Comparison of ENCODE assay signal across 14 cellular contexts in genomic region chr12:122029620-122030426, GRCh38. TPM values are rescaled to one million over a fixed set of nuclear protein-coding genes. Genes with fewer than 3 reads are reported as not detected.
DNase-seq lines count a peak whose midpoint lies in the region; ATAC-seq lines count a peak whose summit lies in the region.
"Had no signal": no experiment of that assay in that cellular context is flagged by ENCODE, and none has a peak within 500 bp of the region (broad histone marks: within the 10 kb centered on the region; RNA-seq: fewer than 3 reads in every experiment).

No MANE protein-coding gene starts in this region.

- H3K4me1 ChIP-seq in urinary bladder (ENCODE audit: insufficient read depth) = no peaks in the 10 kb centered on the region
- peaks cover 0 to 10% of the 10 kb centered on the region in 2 donors for H3K4me1 ChIP-seq in naive thymus-derived CD4-positive, alpha-beta T cell (ENCODE audit: control insufficient read depth in 2 of 2, insufficient read depth in 2 of 2, low read length in 2 of 2)

- H3K4me1 Mint-ChIP-seq in activated CD8-positive, alpha-beta memory T cell treated with anti-CD3 and anti-CD28 coated beads, Interleukin-2, amount 10 ng/mL, durations not matched to agents 7 days and 5 days = peaks cover 18% of the 10 kb centered on the region
- H3K4me1 Mint-ChIP-seq in activated T-helper 2 cell treated with anti-CD3 and anti-CD28 coated beads, Interferon-gamma antibody, Interleukin-2, Interleukin-4, amounts not matched to agents 10 μg/mL and 5 μg/mL and 100 μg/mL, durations not matched to agents 14 hours and 24 hours and 36 hours (ENCODE audit: low read depth) = peaks cover 1% of the 10 kb centered on the region
- peaks cover 3 to 16% (median 6%) of the 10 kb centered on the region in 7 donors for H3K4me1 Mint-ChIP-seq in naive thymus-derived CD4-positive, alpha-beta T cell

- H3K9me3 Mint-ChIP-seq in activated CD8-positive, alpha-beta memory T cell treated with anti-CD3 and anti-CD28 coated beads, Interleukin-2, amount 10 ng/mL, durations not matched to agents 7 days and 5 days (ENCODE audit: low read depth) = no peaks in the 10 kb centered on the region
- H3K9me3 Mint-ChIP-seq in activated T-helper 2 cell treated with anti-CD3 and anti-CD28 coated beads, Interferon-gamma antibody, Interleukin-2, Interleukin-4, amounts not matched to agents 10 μg/mL and 5 μg/mL and 100 μg/mL, durations not matched to agents 14 hours and 24 hours and 36 hours = no peaks in the 10 kb centered on the region
- H3K9me3 Mint-ChIP-seq in naive thymus-derived CD4-positive, alpha-beta T cell = no peaks in the 10 kb centered on the region
- H3K9me3 Mint-ChIP-seq: activated naive CD8-positive, alpha-beta T cell treated with anti-CD3 and anti-CD28 coated beads for 36 hours had no signal

- CTCF ChIA-PET in activated CD8-positive, alpha-beta memory T cell treated with anti-CD3 and anti-CD28 coated beads, Interleukin-2, amount 10 ng/mL, durations not matched to agents 7 days and 5 days (lab: Charles Lee) = interaction anchor here (0.8 to 3.5 kb wide), 2 partner anchors 90 to 93 kb away, joined by 3 to 12 read pairs; no protein-coding TSS in a partner anchor
- CTCF ChIA-PET in naive thymus-derived CD4-positive, alpha-beta T cell (lab: Charles Lee) = no interaction called here

- H3K27ac ChIP-seq in caudate nucleus (ENCODE audit: low read depth, low read length) (peak overlapping the region; percentile 8), urinary bladder (ENCODE audit: low read depth) (peak overlapping the region; percentile 52)
- no peak overlapping the region for H3K27ac ChIP-seq in naive thymus-derived CD4-positive, alpha-beta T cell (ENCODE audit: low read depth, low read length)
- H3K27ac ChIP-seq: thoracic aorta had no signal

- no peaks in the 10 kb centered on the region for H3K9me3 ChIP-seq in naive thymus-derived CD4-positive, alpha-beta T cell (ENCODE audit: control insufficient read depth in 2 of 3, low read length in 3 of 3)
- H3K9me3 ChIP-seq: thoracic aorta had no signal

- no peak for ATAC-seq in activated CD8-positive, alpha-beta memory T cell treated with anti-CD3 and anti-CD28 coated beads, Interleukin-2, amount 10 ng/mL, durations not matched to agents 7 days and 5 days
- ATAC-seq in left lobe of liver (peak; percentile 31), HG03196 (IDR thresholded peaks at IDR 0.05; ENCODE audit: unreplicated experiment) (no peak)
- no peak for ATAC-seq in naive thymus-derived CD4-positive, alpha-beta T cell

- H3K4me3 Mint-ChIP-seq in activated CD8-positive, alpha-beta memory T cell treated with anti-CD3 and anti-CD28 coated beads, Interleukin-2, amount 10 ng/mL, durations not matched to agents 7 days and 5 days = no peak overlapping the region
- H3K4me3 Mint-ChIP-seq in activated T-helper 2 cell treated with anti-CD3 and anti-CD28 coated beads, Interferon-gamma antibody, Interleukin-2, Interleukin-4, amounts not matched to agents 10 μg/mL and 5 μg/mL and 100 μg/mL, durations not matched to agents 14 hours and 24 hours and 36 hours (ENCODE audit: low read depth) = no peak overlapping the region
- no peak overlapping the region for H3K4me3 Mint-ChIP-seq in naive thymus-derived CD4-positive, alpha-beta T cell
- H3K4me3 Mint-ChIP-seq: activated naive CD8-positive, alpha-beta T cell treated with anti-CD3 and anti-CD28 coated beads for 36 hours had no signal

- DNase-seq in activated CD8-positive, alpha-beta memory T cell treated with anti-CD3 and anti-CD28 coated beads, Interleukin-2, amount 10 ng/mL, durations not matched to agents 7 days and 5 days = no peak
- DNase-seq in activated CD8-positive, alpha-beta memory T cell treated with anti-CD3 and anti-CD28 coated beads, Interleukin-2, amount 50 U/mL, for 48 hours = no peak
- DNase-seq in caudate nucleus (lab: John Stamatoyannopoulos, UW) = peak in 1 of 61 donors; percentile 25
- no peak for DNase-seq in left lobe of liver (ENCODE audit: low spot score)
- no peak for DNase-seq in activated T-helper 2 cell treated with anti-CD3 and anti-CD28 coated beads, Interferon-gamma antibody, Interleukin-2, Interleukin-4, amounts not matched to agents 10 μg/mL and 5 μg/mL and 100 μg/mL, durations not matched to agents 14 hours and 24 hours and 36 hours (ENCODE audit: low spot score)
- DNase-seq in naive thymus-derived CD4-positive, alpha-beta T cell = no peak
- DNase-seq: activated CD4-positive, alpha-beta T cell treated with anti-CD3 and anti-CD28 coated beads, Interleukin-2, amount 50 U/mL, for 1 hour; DMS79; NCI-H446 treated with DMSO at 0.1 percent for 48 hours; stimulated activated CD4-positive, alpha-beta T cell treated with anti-CD3 and anti-CD28 coated beads, Interleukin-4, amount 100 ng/mL, for 1 hour had no signal

- peaks cover 55% of the 10 kb centered on the region for H3K27me3 Mint-ChIP-seq in activated CD8-positive, alpha-beta memory T cell treated with anti-CD3 and anti-CD28 coated beads, Interleukin-2, amount 10 ng/mL, durations not matched to agents 7 days and 5 days
- peaks cover 3% of the 10 kb centered on the region for H3K27me3 Mint-ChIP-seq in activated T-helper 2 cell treated with anti-CD3 and anti-CD28 coated beads, Interferon-gamma antibody, Interleukin-2, Interleukin-4, amounts not matched to agents 10 μg/mL and 5 μg/mL and 100 μg/mL, durations not matched to agents 14 hours and 24 hours and 36 hours (ENCODE audit: low read depth)
- no peaks in the 10 kb centered on the region for H3K27me3 Mint-ChIP-seq in naive thymus-derived CD4-positive, alpha-beta T cell

- POLR2A ChIA-PET in naive thymus-derived CD4-positive, alpha-beta T cell (lab: Charles Lee) = no interaction called here

- H3K36me3 Mint-ChIP-seq in activated CD8-positive, alpha-beta memory T cell treated with anti-CD3 and anti-CD28 coated beads, Interleukin-2, amount 10 ng/mL, durations not matched to agents 7 days and 5 days = no peaks in the 10 kb centered on the region
- H3K36me3 Mint-ChIP-seq in activated T-helper 2 cell treated with anti-CD3 and anti-CD28 coated beads, Interferon-gamma antibody, Interleukin-2, Interleukin-4, amounts not matched to agents 10 μg/mL and 5 μg/mL and 100 μg/mL, durations not matched to agents 14 hours and 24 hours and 36 hours (ENCODE audit: low read depth) = no peaks in the 10 kb centered on the region
- H3K36me3 Mint-ChIP-seq in naive thymus-derived CD4-positive, alpha-beta T cell = no peaks in the 10 kb centered on the region
- H3K36me3 Mint-ChIP-seq: activated naive CD8-positive, alpha-beta T cell treated with anti-CD3 and anti-CD28 coated beads for 36 hours had no signal

- intact Hi-C loops in activated T-helper 2 cell treated with anti-CD3 and anti-CD28 coated beads, Interferon-gamma antibody, Interleukin-2, Interleukin-4, amounts not matched to agents 10 μg/mL and 5 μg/mL and 100 μg/mL, durations not matched to agents 14 hours and 24 hours and 36 hours (cut with micrococcal nuclease) = no loop called here
- intact Hi-C loops in naive thymus-derived CD4-positive, alpha-beta T cell (cut with micrococcal nuclease) = no loop called here

- 76% methylated on average over 28 of the region's 28 CpGs for WGBS in urinary bladder

- H3K36me3 ChIP-seq in urinary bladder (ENCODE audit: insufficient read depth) = no peaks in the 10 kb centered on the region
- H3K36me3 ChIP-seq in naive thymus-derived CD4-positive, alpha-beta T cell (ENCODE audit: control insufficient read depth in 2 of 3, insufficient read depth in 3 of 3, low read length in 3 of 3) = no peaks in the 10 kb centered on the region
- H3K36me3 ChIP-seq: thoracic aorta had no signal

- no peaks in the 10 kb centered on the region for H3K27me3 ChIP-seq in naive thymus-derived CD4-positive, alpha-beta T cell (ENCODE audit: control insufficient read depth in 2 of 2, insufficient read depth in 2 of 2, low read length in 2 of 2)

- no peak overlapping the region for H3K4me3 ChIP-seq in urinary bladder (ENCODE audit: low read depth, low read length)
- H3K4me3 ChIP-seq in naive thymus-derived CD4-positive, alpha-beta T cell (ENCODE audit: low read length) = no peak overlapping the region
- H3K4me3 ChIP-seq: thoracic aorta had no signal

- H3K27ac Mint-ChIP-seq in activated CD8-positive, alpha-beta memory T cell treated with anti-CD3 and anti-CD28 coated beads, Interleukin-2, amount 10 ng/mL, durations not matched to agents 7 days and 5 days = peak overlapping the region; percentile 28
- no peak overlapping the region for H3K27ac Mint-ChIP-seq in activated T-helper 2 cell treated with anti-CD3 and anti-CD28 coated beads, Interferon-gamma antibody, Interleukin-2, Interleukin-4, amounts not matched to agents 10 μg/mL and 5 μg/mL and 100 μg/mL, durations not matched to agents 14 hours and 24 hours and 36 hours
- H3K27ac Mint-ChIP-seq in naive thymus-derived CD4-positive, alpha-beta T cell = no peak overlapping the region
- H3K27ac Mint-ChIP-seq: activated naive CD8-positive, alpha-beta T cell treated with anti-CD3 and anti-CD28 coated beads for 36 hours had no signal

RNA-seq across cellular contexts. Expression of gene BCL7A, which starts 8.1 kb away (rescaled TPM):
- 1 to 10 TPM; 2.8 to 2.9 TPM for total RNA-seq in activated CD8-positive, alpha-beta memory T cell treated with anti-CD3 and anti-CD28 coated beads, Interleukin-2, amount 10 ng/mL, durations not matched to agents 7 days and 5 days
- total RNA-seq in left lobe of liver (5.2 TPM), urinary bladder (7.8 TPM)
- polyA plus RNA-seq in urinary bladder = 9.1 TPM
- 11.4 and 12.5 TPM in 2 replicates for total RNA-seq in activated T-helper 2 cell treated with anti-CD3 and anti-CD28 coated beads, Interferon-gamma antibody, Interleukin-2, Interleukin-4, amounts not matched to agents 10 μg/mL and 5 μg/mL and 100 μg/mL, durations not matched to agents 14 hours and 24 hours and 36 hours
- 1 to 10 TPM; 4.1 to 6.6 (median 5.4) TPM for total RNA-seq in naive thymus-derived CD4-positive, alpha-beta T cell
- polyA plus RNA-seq in naive thymus-derived CD4-positive, alpha-beta T cell = 10 to 100 TPM in 1 of 2 donors, 1 to 10 TPM in 1; 4.0 to 11.9 TPM

RNA-seq across cellular contexts. Expression of gene MLXIP, which starts 48.7 kb away (rescaled TPM):
- 10 to 100 TPM; 36.1 to 36.4 TPM for total RNA-seq in activated CD8-positive, alpha-beta memory T cell treated with anti-CD3 and anti-CD28 coated beads, Interleukin-2, amount 10 ng/mL, durations not matched to agents 7 days and 5 days
- 19.0 TPM for total RNA-seq in left lobe of liver
- 37.8 TPM for total RNA-seq in urinary bladder
- 67.9 TPM for polyA plus RNA-seq in urinary bladder
- total RNA-seq in activated T-helper 2 cell treated with anti-CD3 and anti-CD28 coated beads, Interferon-gamma antibody, Interleukin-2, Interleukin-4, amounts not matched to agents 10 μg/mL and 5 μg/mL and 100 μg/mL, durations not matched to agents 14 hours and 24 hours and 36 hours = 36.7 and 41.4 TPM in 2 replicates
- 100 to 1,000 TPM in 4 of 5 experiments, 10 to 100 TPM in 1; 57.0 to 123 (median 115) TPM for total RNA-seq in naive thymus-derived CD4-positive, alpha-beta T cell
- 10 to 100 TPM; 17.4 to 29.8 TPM for polyA plus RNA-seq in naive thymus-derived CD4-positive, alpha-beta T cell
